Comparison of ENCODE assay signal across 8 cellular contexts in genomic region chr2:74414913-74415761, GRCh38. TPM values are rescaled to one million over a fixed set of nuclear protein-coding genes. Genes with fewer than 3 reads are reported as not detected.
DNase-seq lines count a peak whose midpoint lies in the region; ATAC-seq, FAIRE-seq and TF ChIP-seq lines count a peak whose summit lies in the region.

No MANE protein-coding gene starts in this region.

- no peak for TF ChIP-seq CTCF in CD8-positive, alpha-beta T cell (IDR thresholded peaks at IDR 0.05)
- TF ChIP-seq CTCF in HFFc6 (IDR thresholded peaks at IDR 0.05) (peak; percentile 54; the same call in 1 of the 2 replicates), keratinocyte (optimal IDR thresholded peaks at IDR 0.05 in 1 of 3, IDR thresholded peaks at IDR 0.05 in 1 of 3, conservative IDR thresholded peaks at IDR 0.05 in 1 of 3; ENCODE audit: extremely low read depth in 1 of 3, insufficient read depth in 2 of 3, low read length in 3 of 3) (peak in 1 of 3 experiments; percentile 26)

- peak overlapping the region; percentile 68 for H3K4me3 Mint-ChIP-seq in CD8-positive, alpha-beta T cell
- H3K4me3 Mint-ChIP-seq in HFFc6: peak overlapping the region; percentile 73; the same call in 1 of the 2 replicates
- peak overlapping the region; percentile 76 to 93 for H3K4me3 Mint-ChIP-seq in stimulated activated naive CD8-positive, alpha-beta T cell treated with anti-CD3 and anti-CD28 coated beads, Interleukin-15, amount 100 ng/mL, for 72 hours

- peaks cover 11% of the 10 kb centered on the region for H3K27me3 Mint-ChIP-seq in CD8-positive, alpha-beta T cell (ENCODE audit: low read depth)
- no peaks in the 10 kb centered on the region; the same call in 1 of the 2 replicates for H3K27me3 Mint-ChIP-seq in HFFc6 (ENCODE audit: insufficient read depth)
- peaks cover 17% of the 10 kb centered on the region for H3K27me3 Mint-ChIP-seq in stimulated activated naive CD8-positive, alpha-beta T cell treated with anti-CD3 and anti-CD28 coated beads, Interleukin-15, amount 100 ng/mL, for 72 hours

- H3K9me1 ChIP-seq in keratinocyte (ENCODE audit: control insufficient read depth, extremely low read depth, insufficient read depth, low read length): no peaks in the 10 kb centered on the region

- no peak overlapping the region for H3K27ac Mint-ChIP-seq in CD8-positive, alpha-beta T cell
- H3K27ac Mint-ChIP-seq in HFFc6: peak overlapping the region; percentile 18; the same call in 1 of the 2 replicates
- H3K27ac Mint-ChIP-seq in stimulated activated naive CD8-positive, alpha-beta T cell treated with anti-CD3 and anti-CD28 coated beads, Interleukin-15, amount 100 ng/mL, for 72 hours: peak overlapping the region in 1 of 2 donors; percentile 40

- intact Hi-C loops in CD8-positive, alpha-beta T cell (cut with DNase I, micrococcal nuclease): no loop called here

- H3K36me3 Mint-ChIP-seq in CD8-positive, alpha-beta T cell: no peaks in the 10 kb centered on the region
- no peaks in the 10 kb centered on the region for H3K36me3 Mint-ChIP-seq in HFFc6 (ENCODE audit: low read depth)

- H3K4me2 ChIP-seq in keratinocyte (ENCODE audit: control insufficient read depth, extremely low read depth, insufficient read depth, low read depth, low read length): peak overlapping the region; percentile 73

- H3K9ac ChIP-seq in keratinocyte (ENCODE audit: control insufficient read depth, extremely low read depth, insufficient read depth, low read length): no peak overlapping the region

- no peaks in the 10 kb centered on the region for H3K27me3 ChIP-seq in CD8-positive, alpha-beta T cell (ENCODE audit: insufficient read depth, low read length)
- peaks cover 3% of the 10 kb centered on the region for H3K27me3 ChIP-seq in keratinocyte (ENCODE audit: control insufficient read depth, extremely low read depth, insufficient read depth, low read length)

- H2AFZ ChIP-seq in keratinocyte (ENCODE audit: control insufficient read depth, low read length): peak overlapping the region; percentile 53

- dilution Hi-C loops in keratinocyte (cut with MboI; ENCODE audit: extremely low pct_ligation_motif_present, low sequenced_read_pairs): no loop called here

- CTCF ChIA-PET in CD8-positive, alpha-beta T cell (lab: Charles Lee): interaction anchor here (1.1 kb wide), 1 partner anchor 24 kb away, joined by 4 read pairs; no protein-coding TSS in a partner anchor

- DNase-seq in CD8-positive, alpha-beta T cell: peak in 3 of 7 experiments; percentile 10 to 66 (median 43)
- DNase-seq in HFFc6 (no peak), astrocyte of the hippocampus (ENCODE audit: low read depth, low spot score) (peak; percentile 52), keratinocyte (ENCODE audit: low read depth, low spot score) (no peak), middle frontal gyrus (ENCODE audit: extremely low spot score, low spot score) (no peak), SHP77 treated with DMSO at 0.1 percent for 48 hours (lab: John Stamatoyannopoulos, UW) (no peak)
- DNase-seq in stimulated activated naive CD8-positive, alpha-beta T cell treated with anti-CD3 and anti-CD28 coated beads, Interleukin-15, amount 100 ng/mL, for 72 hours: peak in 1 of 2 donors; percentile 34

- no peak overlapping the region for H3K27ac ChIP-seq in CD8-positive, alpha-beta T cell (ENCODE audit: low read depth, low read length)
- no peak overlapping the region for H3K27ac ChIP-seq in keratinocyte (ENCODE audit: control insufficient read depth, insufficient read depth, low read length)

- H3K4me1 ChIP-seq in CD8-positive, alpha-beta T cell (ENCODE audit: insufficient read depth, low read length): peaks cover 29% of the 10 kb centered on the region
- peaks cover 11% of the 10 kb centered on the region for H3K4me1 ChIP-seq in keratinocyte (ENCODE audit: control insufficient read depth, extremely low read depth, insufficient read depth, low read length)

- peak; percentile 51 for ATAC-seq in CD8-positive, alpha-beta T cell
- peak; percentile 62 for ATAC-seq in stimulated activated naive CD8-positive, alpha-beta T cell treated with anti-CD3 and anti-CD28 coated beads, Interleukin-15, amount 100 ng/mL, for 72 hours
- no peak for ATAC-seq in GM18517 (IDR thresholded peaks at IDR 0.05; ENCODE audit: unreplicated experiment)

- no peaks in the 10 kb centered on the region for H3K9me3 Mint-ChIP-seq in CD8-positive, alpha-beta T cell
- H3K9me3 Mint-ChIP-seq in HFFc6: no peaks in the 10 kb centered on the region
- no peaks in the 10 kb centered on the region for H3K9me3 Mint-ChIP-seq in stimulated activated naive CD8-positive, alpha-beta T cell treated with anti-CD3 and anti-CD28 coated beads, Interleukin-15, amount 100 ng/mL, for 72 hours

- H3K79me2 ChIP-seq in keratinocyte (ENCODE audit: control insufficient read depth, insufficient read depth, low read length): no peaks in the 10 kb centered on the region

- H3K36me3 ChIP-seq in CD8-positive, alpha-beta T cell (ENCODE audit: insufficient read depth, low read length): no peaks in the 10 kb centered on the region
- H3K36me3 ChIP-seq in keratinocyte (ENCODE audit: control insufficient read depth in 2 of 2, extremely low read depth in 1 of 2, insufficient read depth in 2 of 2, low read length in 2 of 2): no peaks in the 10 kb centered on the region

- H3K4me3 ChIP-seq in CD8-positive, alpha-beta T cell (ENCODE audit: low read depth, low read length): peak overlapping the region; percentile 58
- H3K4me3 ChIP-seq in keratinocyte (ENCODE audit: control insufficient read depth in 2 of 3, extremely low read depth in 1 of 3, insufficient read depth in 2 of 3, low read depth in 1 of 3, low read length in 3 of 3): peak overlapping the region in 1 of 3 experiments; percentile 49

- peaks cover 20% of the 10 kb centered on the region for H3K4me1 Mint-ChIP-seq in CD8-positive, alpha-beta T cell (ENCODE audit: low read depth)
- H3K4me1 Mint-ChIP-seq in HFFc6 (ENCODE audit: low read depth): peaks cover 4% of the 10 kb centered on the region; the same call in 1 of the 2 replicates
- peaks cover 43% of the 10 kb centered on the region for H3K4me1 Mint-ChIP-seq in stimulated activated naive CD8-positive, alpha-beta T cell treated with anti-CD3 and anti-CD28 coated beads, Interleukin-15, amount 100 ng/mL, for 72 hours

- H4K20me1 ChIP-seq in keratinocyte (ENCODE audit: control insufficient read depth, extremely low read depth, insufficient read depth, low read length): no peaks in the 10 kb centered on the region

- no peak for FAIRE-seq in keratinocyte (lab: Jason Lieb, UNC)

- H3K9me3 ChIP-seq in CD8-positive, alpha-beta T cell (ENCODE audit: low read length): no peaks in the 10 kb centered on the region
- no peaks in the 10 kb centered on the region for H3K9me3 ChIP-seq in keratinocyte (ENCODE audit: control insufficient read depth, low read depth, low read length)

- POLR2A ChIA-PET in CD8-positive, alpha-beta T cell (lab: Charles Lee): interaction anchor here (1.0 kb wide), 1 partner anchor 23 kb away, joined by 6 read pairs; no protein-coding TSS in a partner anchor

RNA-seq across cellular contexts. Expression of gene C2orf81, which starts 6.3 kb away (rescaled TPM):
- 1 to 10 TPM in 1 of 2 experiments, under 1 TPM in 1; 0.75 to 1.8 TPM for total RNA-seq in CD8-positive, alpha-beta T cell
- total RNA-seq in HFFc6 (2021; fragmentation: NEBNext Ultra II Directional; extraction: Animal tissue kit (Norgen Biotek cat#: 25700)): 1 to 10 TPM in 5 of 6 experiments, under 1 TPM in 1; 0.53 to 2.3 (median 1.4) TPM
- 0.58 to 1.5 TPM (median 0.89 TPM) in 3 replicates for polyA plus RNA-seq in keratinocyte
- polyA plus RNA-seq in keratinocyte (2011; ENCODE audit: low read depth): 0.59 TPM
- polyA plus RNA-seq in keratinocyte (2011; cell fraction: cytosol; rRNA removed): 1.0 and 1.4 TPM in 2 replicates
- 2.4 and 4.2 TPM in 2 replicates for polyA plus RNA-seq in keratinocyte (2011; cell fraction: nucleus; rRNA removed)
- 1.7 and 2.6 TPM in 2 replicates for polyA plus RNA-seq in keratinocyte (2012; ENCODE audit: low replicate concordance)
- polyA minus RNA-seq in keratinocyte: 0.96 to 5.1 TPM (median 1.4 TPM) in 3 replicates
- 4.4 TPM for polyA minus RNA-seq in keratinocyte (2011; cell fraction: cytosol; rRNA and poly(A)+ RNA removed)
- 1.3 and 2.4 TPM in 2 replicates for polyA minus RNA-seq in keratinocyte (2011; cell fraction: nucleus; rRNA and poly(A)+ RNA removed)

RNA-seq across cellular contexts. Expression of gene WDR54, which starts 6.4 kb away (rescaled TPM):
- 10 to 100 TPM; 18.4 to 19.8 TPM for total RNA-seq in CD8-positive, alpha-beta T cell
- total RNA-seq in HFFc6 (2021; fragmentation: NEBNext Ultra II Directional; extraction: Animal tissue kit (Norgen Biotek cat#: 25700)): 10 to 100 TPM; 30.7 to 37.7 (median 33.4) TPM
- 35.2 to 54.6 TPM (median 35.2 TPM) in 3 replicates for polyA plus RNA-seq in keratinocyte
- polyA plus RNA-seq in keratinocyte (2011; ENCODE audit: low read depth): 11.0 TPM
- polyA plus RNA-seq in keratinocyte (2011; cell fraction: cytosol; rRNA removed): 23.6 and 40.3 TPM in 2 replicates
- polyA plus RNA-seq in keratinocyte (2011; cell fraction: nucleus; rRNA removed): 28.2 and 31.5 TPM in 2 replicates
- polyA plus RNA-seq in keratinocyte (2012; ENCODE audit: low replicate concordance): 26.2 and 58.3 TPM in 2 replicates
- polyA minus RNA-seq in keratinocyte: 61.6 to 77.0 TPM (median 66.9 TPM) in 3 replicates
- 52.6 TPM for polyA minus RNA-seq in keratinocyte (2011; cell fraction: cytosol; rRNA and poly(A)+ RNA removed)
- 15.2 and 17.7 TPM in 2 replicates for polyA minus RNA-seq in keratinocyte (2011; cell fraction: nucleus; rRNA and poly(A)+ RNA removed)

RNA-seq across cellular contexts. Expression of gene RTKN, which starts 26.6 kb away (rescaled TPM):
- under 1 TPM; 0.42 to 0.54 TPM for total RNA-seq in CD8-positive, alpha-beta T cell
- total RNA-seq in HFFc6 (2021; fragmentation: NEBNext Ultra II Directional; extraction: Animal tissue kit (Norgen Biotek cat#: 25700)): 10 to 100 TPM; 12.7 to 14.8 (median 13.6) TPM
- 110 to 180 TPM (median 145 TPM) in 3 replicates for polyA plus RNA-seq in keratinocyte
- polyA plus RNA-seq in keratinocyte (2011; ENCODE audit: low read depth): 32.0 TPM
- polyA plus RNA-seq in keratinocyte (2011; cell fraction: cytosol; rRNA removed): 64.6 and 107 TPM in 2 replicates
- polyA plus RNA-seq in keratinocyte (2011; cell fraction: nucleus; rRNA removed): 394 and 410 TPM in 2 replicates
- polyA plus RNA-seq in keratinocyte (2012; ENCODE audit: low replicate concordance): 69.0 and 143 TPM in 2 replicates
- polyA minus RNA-seq in keratinocyte: 112 to 129 TPM (median 120 TPM) in 3 replicates
- 123 TPM for polyA minus RNA-seq in keratinocyte (2011; cell fraction: cytosol; rRNA and poly(A)+ RNA removed)
- 125 and 139 TPM in 2 replicates for polyA minus RNA-seq in keratinocyte (2011; cell fraction: nucleus; rRNA and poly(A)+ RNA removed)

RNA-seq across cellular contexts. Expression of gene DCTN1, which starts 35.0 kb away (rescaled TPM):
- 10 to 100 TPM; 46.1 to 53.7 TPM for total RNA-seq in CD8-positive, alpha-beta T cell
- total RNA-seq in HFFc6 (2021; fragmentation: NEBNext Ultra II Directional; extraction: Animal tissue kit (Norgen Biotek cat#: 25700)): 100 to 1,000 TPM; 222 to 286 (median 236) TPM
- 110 to 137 TPM (median 119 TPM) in 3 replicates for polyA plus RNA-seq in keratinocyte
- polyA plus RNA-seq in keratinocyte (2011; ENCODE audit: low read depth): 162 TPM
- polyA plus RNA-seq in keratinocyte (2011; cell fraction: cytosol; rRNA removed): 91.3 and 130 TPM in 2 replicates
- 171 and 192 TPM in 2 replicates for polyA plus RNA-seq in keratinocyte (2011; cell fraction: nucleus; rRNA removed)
- polyA plus RNA-seq in keratinocyte (2012; ENCODE audit: low replicate concordance): 72.4 and 183 TPM in 2 replicates
- 237 to 511 TPM (median 326 TPM) in 3 replicates for polyA minus RNA-seq in keratinocyte
- polyA minus RNA-seq in keratinocyte (2011; cell fraction: cytosol; rRNA and poly(A)+ RNA removed): 172 TPM
- 132 and 192 TPM in 2 replicates for polyA minus RNA-seq in keratinocyte (2011; cell fraction: nucleus; rRNA and poly(A)+ RNA removed)

RNA-seq across cellular contexts. Expression of gene INO80B, which starts 39.8 kb away (rescaled TPM):
- 10 to 100 TPM; 47.9 to 52.9 TPM for total RNA-seq in CD8-positive, alpha-beta T cell
- 10 to 100 TPM; 18.4 to 26.9 (median 21.4) TPM for total RNA-seq in HFFc6 (2021; fragmentation: NEBNext Ultra II Directional; extraction: Animal tissue kit (Norgen Biotek cat#: 25700))
- 16.8 to 23.9 TPM (median 18.8 TPM) in 3 replicates for polyA plus RNA-seq in keratinocyte
- 7.9 TPM for polyA plus RNA-seq in keratinocyte (2011; ENCODE audit: low read depth)
- polyA plus RNA-seq in keratinocyte (2011; cell fraction: cytosol; rRNA removed): 9.1 and 18.1 TPM in 2 replicates
- 81.0 and 87.6 TPM in 2 replicates for polyA plus RNA-seq in keratinocyte (2011; cell fraction: nucleus; rRNA removed)
- polyA plus RNA-seq in keratinocyte (2012; ENCODE audit: low replicate concordance): 20.0 and 37.1 TPM in 2 replicates
- 1.9 to 16.8 TPM (median 11.8 TPM) in 3 replicates for polyA minus RNA-seq in keratinocyte
- 12.5 TPM for polyA minus RNA-seq in keratinocyte (2011; cell fraction: cytosol; rRNA and poly(A)+ RNA removed)
- polyA minus RNA-seq in keratinocyte (2011; cell fraction: nucleus; rRNA and poly(A)+ RNA removed): 10.2 and 11.9 TPM in 2 replicates

Comparison
In these comparisons a context has a peak if more than half of its experiments do, and no peak if none do; other contexts are left out.
1. RNA of gene RTKN, which starts 26.6 kb away (total RNA-seq): 12.7 to 14.8 TPM in HFFc6; 0.42 to 0.54 TPM in CD8-positive, alpha-beta T cell; every median in the first group is over 4 times any median in the second.
2. Peak in every context shown above with its lines, with median percentiles within 50 percentile points of each other: H3K4me3 Mint-ChIP-seq.